22 cellular contexts compared by ENCODE assay signal in genomic region chr4:158219623-158220022, GRCh38. TPM values are rescaled to one million over a fixed set of nuclear protein-coding genes. Genes with fewer than 3 reads are reported as not detected.
"Had no signal": no experiment of that assay in that cellular context is flagged by ENCODE, and none has a peak within 500 bp of the region (broad histone marks: within the 10 kb centered on the region; RNA-seq: fewer than 3 reads in every experiment).

No MANE protein-coding gene starts in this region.

- H3K27ac Mint-ChIP-seq: activated CD4-positive, alpha-beta memory T cell treated with anti-CD3 and anti-CD28 coated beads for 36 hours; activated naive CD4-positive, alpha-beta T cell treated with anti-CD3 and anti-CD28 coated beads, Interleukin-2, amount 10 ng/mL, durations not matched to agents 7 days and 5 days; activated naive CD8-positive, alpha-beta T cell treated with anti-CD3 and anti-CD28 coated beads, Interleukin-2, amount 10 ng/mL, durations not matched to agents 7 days and 5 days; activated T-cell treated with anti-CD3 and anti-CD28 coated beads, Interleukin-2, amount 50 U/mL, for 24 hours; endodermal cell; natural killer cell had no signal

- ATAC-seq: esophagus mucosa, heart right ventricle, left lung, lower lobe of right lung, natural killer cell had no signal

- H3K27ac ChIP-seq: brain microvascular endothelial cell, heart right ventricle, left lung, lower lobe of right lung, right atrium auricular region, testis, transverse colon had no signal

- H3K27me3 Mint-ChIP-seq: activated CD4-positive, alpha-beta memory T cell treated with anti-CD3 and anti-CD28 coated beads for 36 hours had no signal

- H3K36me3 Mint-ChIP-seq: activated CD4-positive, alpha-beta memory T cell treated with anti-CD3 and anti-CD28 coated beads for 36 hours; activated naive CD4-positive, alpha-beta T cell treated with anti-CD3 and anti-CD28 coated beads, Interleukin-2, amount 10 ng/mL, durations not matched to agents 7 days and 5 days; activated naive CD8-positive, alpha-beta T cell treated with anti-CD3 and anti-CD28 coated beads, Interleukin-2, amount 10 ng/mL, durations not matched to agents 7 days and 5 days; natural killer cell had no signal

- H3K9me3 Mint-ChIP-seq: activated CD4-positive, alpha-beta memory T cell treated with anti-CD3 and anti-CD28 coated beads for 36 hours; activated naive CD4-positive, alpha-beta T cell treated with anti-CD3 and anti-CD28 coated beads, Interleukin-2, amount 10 ng/mL, durations not matched to agents 7 days and 5 days; activated naive CD8-positive, alpha-beta T cell treated with anti-CD3 and anti-CD28 coated beads, Interleukin-2, amount 10 ng/mL, durations not matched to agents 7 days and 5 days; activated T-cell treated with anti-CD3 and anti-CD28 coated beads, Interleukin-2, amount 50 U/mL, for 24 hours; endodermal cell had no signal

- H3K4me1 Mint-ChIP-seq: activated naive CD4-positive, alpha-beta T cell treated with anti-CD3 and anti-CD28 coated beads, Interleukin-2, amount 10 ng/mL, durations not matched to agents 7 days and 5 days; activated naive CD8-positive, alpha-beta T cell treated with anti-CD3 and anti-CD28 coated beads, Interleukin-2, amount 10 ng/mL, durations not matched to agents 7 days and 5 days; endodermal cell; natural killer cell had no signal

- DNase-seq: activated CD4-positive, alpha-beta memory T cell treated with anti-CD3 and anti-CD28 coated beads for 36 hours; activated CD4-positive, alpha-beta T cell treated with anti-CD3 and anti-CD28 coated beads for 48 hours; activated CD8-positive, alpha-beta memory T cell treated with anti-CD3 and anti-CD28 coated beads, Interleukin-2, amount 50 U/mL, for 4 hours; activated gamma-delta T cell; activated naive CD4-positive, alpha-beta T cell treated with anti-CD3 and anti-CD28 coated beads, Interleukin-2, amount 10 ng/mL, durations not matched to agents 7 days and 5 days; activated naive CD8-positive, alpha-beta T cell treated with anti-CD3 and anti-CD28 coated beads, Interleukin-2, amount 10 ng/mL, durations not matched to agents 7 days and 5 days; activated T-cell treated with anti-CD3 and anti-CD28 coated beads, Interleukin-2, amount 50 U/mL, for 24 hours; brain microvascular endothelial cell; endodermal cell; foreskin fibroblast; heart right ventricle; left lung; lower lobe of right lung; mesenchymal stem cell; natural killer cell; stimulated activated naive CD4-positive, alpha-beta T cell; testis; transverse colon had no signal

- H3K4me3 Mint-ChIP-seq: activated CD4-positive, alpha-beta memory T cell treated with anti-CD3 and anti-CD28 coated beads for 36 hours; activated naive CD4-positive, alpha-beta T cell treated with anti-CD3 and anti-CD28 coated beads, Interleukin-2, amount 10 ng/mL, durations not matched to agents 7 days and 5 days; activated naive CD8-positive, alpha-beta T cell treated with anti-CD3 and anti-CD28 coated beads, Interleukin-2, amount 10 ng/mL, durations not matched to agents 7 days and 5 days; activated T-cell treated with anti-CD3 and anti-CD28 coated beads, Interleukin-2, amount 50 U/mL, for 24 hours; endodermal cell; natural killer cell had no signal

RNA-seq across cellular contexts. Expression of gene TMEM144, which starts 9.3 kb away (rescaled TPM):
- total RNA-seq: activated CD8-positive, alpha-beta memory T cell treated with anti-CD3 and anti-CD28 coated beads for 36 hours had no signal

RNA-seq across cellular contexts. Expression of gene GASK1B, which starts 46.8 kb away (rescaled TPM):
- total RNA-seq: activated CD4-positive, alpha-beta memory T cell treated with anti-CD3 and anti-CD28 coated beads for 36 hours; activated CD8-positive, alpha-beta memory T cell treated with anti-CD3 and anti-CD28 coated beads for 36 hours; T-helper 2 cell treated with Interferon-gamma antibody and Interleukin-4, amounts not matched to agents 100 ng/mL and 5 ng/mL, for 36 hours had no signal
